1 cellular context compared by ENCODE assay signal in the genomic region with DNA sequence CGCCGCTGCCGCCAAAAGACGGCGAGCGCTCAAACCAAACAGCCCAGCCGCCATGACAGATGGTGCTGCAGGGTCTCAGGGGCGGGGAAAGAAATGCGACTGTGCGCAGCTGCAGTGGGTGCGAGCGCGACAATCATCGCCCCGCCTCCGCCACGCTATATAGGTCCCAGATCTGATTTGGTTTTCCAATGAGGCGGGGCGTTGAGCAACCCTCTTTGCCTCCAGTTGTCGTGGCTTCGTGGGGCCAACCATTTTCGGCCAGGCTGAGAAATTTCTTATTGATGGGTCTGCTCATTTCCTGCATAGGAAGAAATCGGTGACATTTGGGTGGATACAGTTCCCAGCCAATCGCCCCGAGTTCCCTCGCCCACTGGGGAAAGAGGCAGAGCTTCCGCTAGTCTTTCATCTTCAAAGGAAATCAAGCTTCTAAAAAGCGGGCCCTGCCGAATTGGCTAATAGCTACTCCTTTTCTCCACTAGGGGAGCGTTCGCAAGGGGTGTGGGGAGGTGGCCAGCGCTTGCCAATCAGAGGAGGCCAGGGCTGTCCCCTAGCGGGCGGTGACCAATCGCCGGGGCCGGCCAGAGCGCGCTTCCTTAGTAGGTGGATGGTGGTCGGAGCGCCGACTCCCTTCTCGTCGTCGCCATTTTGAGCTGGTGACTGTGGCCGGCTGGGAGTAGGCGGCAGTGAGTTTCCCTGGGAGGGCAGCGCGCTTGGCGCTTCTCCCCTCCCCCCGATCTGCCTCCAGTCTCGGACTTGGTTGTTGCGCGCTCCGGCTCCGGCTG.
A peak's percentile ranks its signal among the peaks of the same experiment; 100 is the strongest.
TF ChIP-seq lines count a peak whose summit lies in the region.

Gene NDUFB11 (minus strand): TSS at position 77 of the 782 bp plus-strand sequence. CDS start 23 bp downstream, at position 54.
A gene with protein sequence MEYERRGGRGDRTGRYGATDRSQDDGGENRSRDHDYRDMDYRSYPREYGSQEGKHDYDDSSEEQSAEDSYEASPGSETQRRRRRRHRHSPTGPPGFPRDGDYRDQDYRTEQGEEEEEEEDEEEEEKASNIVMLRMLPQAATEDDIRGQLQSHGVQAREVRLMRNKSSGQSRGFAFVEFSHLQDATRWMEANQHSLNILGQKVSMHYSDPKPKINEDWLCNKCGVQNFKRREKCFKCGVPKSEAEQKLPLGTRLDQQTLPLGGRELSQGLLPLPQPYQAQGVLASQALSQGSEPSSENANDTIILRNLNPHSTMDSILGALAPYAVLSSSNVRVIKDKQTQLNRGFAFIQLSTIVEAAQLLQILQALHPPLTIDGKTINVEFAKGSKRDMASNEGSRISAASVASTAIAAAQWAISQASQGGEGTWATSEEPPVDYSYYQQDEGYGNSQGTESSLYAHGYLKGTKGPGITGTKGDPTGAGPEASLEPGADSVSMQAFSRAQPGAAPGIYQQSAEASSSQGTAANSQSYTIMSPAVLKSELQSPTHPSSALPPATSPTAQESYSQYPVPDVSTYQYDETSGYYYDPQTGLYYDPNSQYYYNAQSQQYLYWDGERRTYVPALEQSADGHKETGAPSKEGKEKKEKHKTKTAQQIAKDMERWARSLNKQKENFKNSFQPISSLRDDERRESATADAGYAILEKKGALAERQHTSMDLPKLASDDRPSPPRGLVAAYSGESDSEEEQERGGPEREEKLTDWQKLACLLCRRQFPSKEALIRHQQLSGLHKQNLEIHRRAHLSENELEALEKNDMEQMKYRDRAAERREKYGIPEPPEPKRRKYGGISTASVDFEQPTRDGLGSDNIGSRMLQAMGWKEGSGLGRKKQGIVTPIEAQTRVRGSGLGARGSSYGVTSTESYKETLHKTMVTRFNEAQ (plus strand): TSS at position 596 of the 782 bp plus-strand sequence. CDS start 2,261 bp downstream, outside the sequence.

TF ChIP-seq in HepG2, 621 proteins besides CTCF, POLR2A, EP300 and RAD21 (continued from another document and continues in another):
- TF ChIP-seq, protein P1, sequence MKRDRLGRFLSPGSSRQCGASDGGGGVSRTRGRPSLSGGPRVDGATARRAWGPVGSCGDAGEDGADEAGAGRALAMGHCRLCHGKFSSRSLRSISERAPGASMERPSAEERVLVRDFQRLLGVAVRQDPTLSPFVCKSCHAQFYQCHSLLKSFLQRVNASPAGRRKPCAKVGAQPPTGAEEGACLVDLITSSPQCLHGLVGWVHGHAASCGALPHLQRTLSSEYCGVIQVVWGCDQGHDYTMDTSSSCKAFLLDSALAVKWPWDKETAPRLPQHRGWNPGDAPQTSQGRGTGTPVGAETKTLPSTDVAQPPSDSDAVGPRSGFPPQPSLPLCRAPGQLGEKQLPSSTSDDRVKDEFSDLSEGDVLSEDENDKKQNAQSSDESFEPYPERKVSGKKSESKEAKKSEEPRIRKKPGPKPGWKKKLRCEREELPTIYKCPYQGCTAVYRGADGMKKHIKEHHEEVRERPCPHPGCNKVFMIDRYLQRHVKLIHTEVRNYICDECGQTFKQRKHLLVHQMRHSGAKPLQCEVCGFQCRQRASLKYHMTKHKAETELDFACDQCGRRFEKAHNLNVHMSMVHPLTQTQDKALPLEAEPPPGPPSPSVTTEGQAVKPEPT (CRISPR knock-in tag; IDR thresholded peaks at IDR 0.05; ENCODE audit: low read depth) = no peak
- TF ChIP-seq KLF6 (CRISPR knock-in tag; IDR thresholded peaks at IDR 0.05) = 0 out of 2 replicates have a peak, but pooled peaks have one; percentile 19
- peak; percentile 21; the same call in 1 of the 2 replicates for TF ChIP-seq ZNF350 (CRISPR knock-in tag; IDR thresholded peaks at IDR 0.05; ENCODE audit: borderline replicate concordance, low read depth)
- no peak for TF ChIP-seq TRIM22 (IDR thresholded peaks at IDR 0.05)
- TF ChIP-seq PAXIP1 (CRISPR knock-in tag; conservative IDR thresholded peaks at IDR 0.05) = 0 out of 2 replicates have a peak, but pooled peaks have one; percentile 10
- TF ChIP-seq ZMAT3 (CRISPR knock-in tag; conservative IDR thresholded peaks at IDR 0.05) = 0 out of 2 replicates have a peak, but pooled peaks have one; percentile 60
- peak; percentile 39; the same call in 1 of the 2 replicates for TF ChIP-seq MYC (CRISPR knock-in tag; IDR thresholded peaks at IDR 0.05; ENCODE audit: borderline replicate concordance)
- TF ChIP-seq, protein P2, sequence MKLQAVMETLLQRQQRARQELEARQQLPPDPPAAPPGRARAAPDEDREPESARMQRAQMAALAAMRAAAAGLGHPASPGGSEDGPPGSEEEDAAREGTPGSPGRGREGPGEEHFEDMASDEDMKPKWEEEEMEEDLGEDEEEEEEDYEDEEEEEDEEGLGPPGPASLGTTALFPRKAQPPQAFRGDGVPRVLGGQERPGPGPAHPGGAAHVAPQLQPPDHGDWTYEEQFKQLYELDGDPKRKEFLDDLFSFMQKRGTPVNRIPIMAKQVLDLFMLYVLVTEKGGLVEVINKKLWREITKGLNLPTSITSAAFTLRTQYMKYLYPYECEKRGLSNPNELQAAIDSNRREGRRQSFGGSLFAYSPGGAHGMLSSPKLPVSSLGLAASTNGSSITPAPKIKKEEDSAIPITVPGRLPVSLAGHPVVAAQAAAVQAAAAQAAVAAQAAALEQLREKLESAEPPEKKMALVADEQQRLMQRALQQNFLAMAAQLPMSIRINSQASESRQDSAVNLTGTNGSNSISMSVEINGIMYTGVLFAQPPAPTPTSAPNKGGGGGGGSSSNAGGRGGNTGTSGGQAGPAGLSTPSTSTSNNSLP (IDR thresholded peaks at IDR 0.05; ENCODE audit: low read depth, low read length) = peak; percentile 20; the same call in 1 of the 2 replicates
- peak; percentile 50; the same call in 1 of the 2 replicates for TF ChIP-seq SAP130 (CRISPR knock-in tag; IDR thresholded peaks at IDR 0.05; ENCODE audit: low read depth)
- TF ChIP-seq THAP11 (CRISPR knock-in tag; IDR thresholded peaks at IDR 0.05) = peak; percentile 50
- TF ChIP-seq, protein P3, sequence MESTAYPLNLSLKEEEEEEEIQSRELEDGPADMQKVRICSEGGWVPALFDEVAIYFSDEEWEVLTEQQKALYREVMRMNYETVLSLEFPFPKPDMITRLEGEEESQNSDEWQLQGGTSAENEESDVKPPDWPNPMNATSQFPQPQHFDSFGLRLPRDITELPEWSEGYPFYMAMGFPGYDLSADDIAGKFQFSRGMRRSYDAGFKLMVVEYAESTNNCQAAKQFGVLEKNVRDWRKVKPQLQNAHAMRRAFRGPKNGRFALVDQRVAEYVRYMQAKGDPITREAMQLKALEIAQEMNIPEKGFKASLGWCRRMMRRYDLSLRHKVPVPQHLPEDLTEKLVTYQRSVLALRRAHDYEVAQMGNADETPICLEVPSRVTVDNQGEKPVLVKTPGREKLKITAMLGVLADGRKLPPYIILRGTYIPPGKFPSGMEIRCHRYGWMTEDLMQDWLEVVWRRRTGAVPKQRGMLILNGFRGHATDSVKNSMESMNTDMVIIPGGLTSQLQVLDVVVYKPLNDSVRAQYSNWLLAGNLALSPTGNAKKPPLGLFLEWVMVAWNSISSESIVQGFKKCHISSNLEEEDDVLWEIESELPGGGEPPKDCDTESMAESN (CRISPR knock-in tag; conservative IDR thresholded peaks at IDR 0.05) = peak; percentile 13; the same call in 1 of the 2 replicates
- peak; percentile 60; the same call in 1 of the 2 replicates for TF ChIP-seq TSC22D2 (CRISPR knock-in tag; IDR thresholded peaks at IDR 0.05; ENCODE audit: borderline replicate concordance)
- peak; percentile 13; the same call in 1 of the 2 replicates for TF ChIP-seq REPIN1 (CRISPR knock-in tag; IDR thresholded peaks at IDR 0.05; ENCODE audit: borderline replicate concordance, low read depth)
- TF ChIP-seq KAT2B (IDR thresholded peaks at IDR 0.05; ENCODE audit: borderline replicate concordance, low read depth, low read length) = no peak
- 0 out of 2 replicates have a peak, but pooled peaks have one; percentile 18 for TF ChIP-seq FOXA3 (CRISPR knock-in tag; IDR thresholded peaks at IDR 0.05)
- TF ChIP-seq, protein P4, sequence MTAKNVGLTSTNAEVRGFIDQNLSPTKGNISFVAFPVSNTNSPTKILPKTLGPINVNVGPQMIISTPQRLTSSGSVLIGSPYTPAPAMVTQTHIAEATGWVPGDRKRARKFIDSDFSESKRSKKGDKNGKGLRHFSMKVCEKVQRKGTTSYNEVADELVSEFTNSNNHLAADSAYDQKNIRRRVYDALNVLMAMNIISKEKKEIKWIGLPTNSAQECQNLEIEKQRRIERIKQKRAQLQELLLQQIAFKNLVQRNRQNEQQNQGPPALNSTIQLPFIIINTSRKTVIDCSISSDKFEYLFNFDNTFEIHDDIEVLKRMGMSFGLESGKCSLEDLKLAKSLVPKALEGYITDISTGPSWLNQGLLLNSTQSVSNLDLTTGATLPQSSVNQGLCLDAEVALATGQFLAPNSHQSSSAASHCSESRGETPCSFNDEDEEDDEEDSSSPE (CRISPR knock-in tag; IDR thresholded peaks at IDR 0.05) = peak; percentile 4
- TF ChIP-seq, protein P5, sequence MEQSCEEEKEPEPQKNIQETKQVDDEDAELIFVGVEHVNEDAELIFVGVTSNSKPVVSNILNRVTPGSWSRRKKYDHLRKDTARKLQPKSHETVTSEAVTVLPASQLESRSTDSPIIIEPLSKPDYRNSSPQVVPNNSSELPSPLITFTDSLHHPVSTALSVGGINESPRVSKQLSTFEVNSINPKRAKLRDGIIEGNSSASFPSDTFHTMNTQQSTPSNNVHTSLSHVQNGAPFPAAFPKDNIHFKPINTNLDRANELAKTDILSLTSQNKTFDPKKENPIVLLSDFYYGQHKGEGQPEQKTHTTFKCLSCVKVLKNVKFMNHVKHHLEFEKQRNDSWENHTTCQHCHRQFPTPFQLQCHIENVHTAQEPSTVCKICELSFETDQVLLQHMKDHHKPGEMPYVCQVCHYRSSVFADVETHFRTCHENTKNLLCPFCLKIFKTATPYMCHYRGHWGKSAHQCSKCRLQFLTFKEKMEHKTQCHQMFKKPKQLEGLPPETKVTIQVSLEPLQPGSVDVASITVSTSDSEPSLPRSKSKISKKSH (CRISPR knock-in tag; IDR thresholded peaks at IDR 0.05; ENCODE audit: borderline replicate concordance) = no peak
- TF ChIP-seq SIN3A (IDR thresholded peaks at IDR 0.05; ENCODE audit: borderline replicate concordance, low read depth, low read length) = 0 out of 2 replicates have a peak, but pooled peaks have one; percentile 59
- TF ChIP-seq KDM4B (CRISPR knock-in tag; IDR thresholded peaks at IDR 0.05) = 0 out of 2 replicates have a peak, but pooled peaks have one; percentile 26
- TF ChIP-seq SP2 (CRISPR knock-in tag; IDR thresholded peaks at IDR 0.05) = peak; percentile 75
- peak; percentile 83 for TF ChIP-seq PHF8 (CRISPR knock-in tag; IDR thresholded peaks at IDR 0.05)
- TF ChIP-seq POLR2G (IDR thresholded peaks at IDR 0.05; ENCODE audit: low read depth, low read length) = peak; percentile 76
- TF ChIP-seq ZSCAN21 (CRISPR knock-in tag; IDR thresholded peaks at IDR 0.05; ENCODE audit: borderline replicate concordance) = peak; percentile 59; the same call in 1 of the 2 replicates
- peak; percentile 60 for TF ChIP-seq CEBPB (IDR thresholded peaks at IDR 0.05; ENCODE audit: borderline replicate concordance, low read depth, low read length)
- no peak for TF ChIP-seq RXRA (CRISPR knock-in tag; IDR thresholded peaks at IDR 0.05)
- peak; percentile 65 for TF ChIP-seq CEBPG (CRISPR knock-in tag; IDR thresholded peaks at IDR 0.05)
- TF ChIP-seq MTERF4 (CRISPR knock-in tag; IDR thresholded peaks at IDR 0.05) = 0 out of 2 replicates have a peak, but pooled peaks have one; percentile 28
- TF ChIP-seq, protein P6, sequence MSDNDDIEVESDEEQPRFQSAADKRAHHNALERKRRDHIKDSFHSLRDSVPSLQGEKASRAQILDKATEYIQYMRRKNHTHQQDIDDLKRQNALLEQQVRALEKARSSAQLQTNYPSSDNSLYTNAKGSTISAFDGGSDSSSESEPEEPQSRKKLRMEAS (IDR thresholded peaks at IDR 0.05) = peak; percentile 21
